Comparison of ENCODE assay signal across 5 cellular contexts in the genomic region with DNA sequence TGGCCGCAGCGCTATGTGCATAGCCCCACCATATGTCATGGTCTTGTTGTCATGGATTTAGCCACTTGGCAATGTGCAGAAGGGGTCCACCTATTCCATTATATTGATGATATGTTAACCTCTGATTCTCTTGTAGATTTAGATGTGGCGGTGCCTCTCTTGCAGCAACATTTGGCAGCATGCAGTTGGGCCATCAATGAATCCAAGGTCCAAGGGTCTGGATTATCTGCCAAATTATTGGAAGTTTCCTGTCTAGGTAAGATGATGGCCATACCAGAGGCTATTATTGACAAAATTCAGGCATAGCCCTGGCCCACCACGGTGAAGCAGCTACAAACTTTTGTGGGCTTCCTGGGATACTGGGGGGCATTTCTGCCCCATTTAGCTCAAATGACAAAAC.
"Had no signal": no experiment of that assay in that cellular context is flagged by ENCODE, and none has a peak within 500 bp of the region (broad histone marks: within the 10 kb centered on the region; RNA-seq: fewer than 3 reads in every experiment).

No MANE protein-coding gene starts in this region.

- H3K27ac ChIP-seq: HL-60 had no signal

- H3K4me3 ChIP-seq: K562 had no signal

- DNase-seq: IMR-90, KBM-7 had no signal

- ATAC-seq: K562 had no signal

- FAIRE-seq: HTR-8/SVneo, K562 had no signal
